ENCODE assay signal across 8 cellular contexts in genomic region chr2:85326946-85327756, GRCh38. TPM values are rescaled to one million over a fixed set of nuclear protein-coding genes. Genes with fewer than 3 reads are reported as not detected.
DNase-seq lines count a peak whose midpoint lies in the region; ATAC-seq, FAIRE-seq and TF ChIP-seq lines count a peak whose summit lies in the region.

No MANE protein-coding gene starts in this region.

- TF ChIP-seq CTCF in H9 (conservative IDR thresholded peaks at IDR 0.05), result no peak
- no peak for TF ChIP-seq CTCF in upper lobe of right lung (IDR thresholded peaks at IDR 0.05)

- H3K4me1 Mint-ChIP-seq in H9, result peaks cover 35 to 44% of the 10 kb centered on the region in 2 experiments

- H3K4me2 ChIP-seq in H9 (ENCODE audit: insufficient read depth, insufficient read length, low read length), result peak overlapping the region; percentile 92

- DNase-seq in Daoy (ENCODE audit: low read depth) (peak; percentile 49), H9 (peak; percentile 41), NCI-H2227 (lab: John Stamatoyannopoulos, UW; ENCODE audit: unreplicated experiment) (peak; percentile 72), activated T-cell treated with anti-CD3 and anti-CD28 coated beads for 48 hours (ENCODE audit: low read depth) (peak; percentile 37), fibroblast of gingiva (ENCODE audit: low read depth) (peak; percentile 42), upper lobe of right lung (peak; percentile 76), frontal cortex (ENCODE audit: low spot score in 2 of 2) (no peak)

- H3K36me3 Mint-ChIP-seq in H9 (ENCODE audit: insufficient read depth in 1 of 3, low read depth in 3 of 3), result peaks cover 22 to 49% (median 43%) of the 10 kb centered on the region in 3 experiments; a peak in 6 of 7 replicates

- H3K4me3 ChIP-seq in neuron (ENCODE audit: low read length), result peak overlapping the region; percentile 62
- peak overlapping the region; percentile 75 for H3K4me3 ChIP-seq in upper lobe of right lung

- FAIRE-seq in frontal cortex (lab: Jason Lieb, UNC), result no peak

- H3K27ac ChIP-seq in H9 (ENCODE audit: insufficient read length, low read depth, low read length) (no peak overlapping the region), upper lobe of right lung (peak overlapping the region; percentile 98)

- peak overlapping the region; percentile 80 for H3K9ac ChIP-seq in H9 (ENCODE audit: extremely low read depth, insufficient read length, low read length)

- intact Hi-C loops in upper lobe of right lung (cut with DNase I), result no loop called here

- no peak overlapping the region for H4K91ac ChIP-seq in H9 (ENCODE audit: insufficient read length, low read depth, low read length)

- H3K56ac ChIP-seq in H9 (ENCODE audit: insufficient read length, low read depth, low read length), result no peak overlapping the region

- H2BK15ac ChIP-seq in H9 (ENCODE audit: low read depth, low read length), result no peak overlapping the region

- no peaks in the 10 kb centered on the region for H3K9me3 ChIP-seq in H9 (ENCODE audit: control insufficient read depth, low read depth, low read length)
- no peaks in the 10 kb centered on the region for H3K9me3 ChIP-seq in neuron (ENCODE audit: low read length)
- H3K9me3 ChIP-seq in upper lobe of right lung, result no peaks in the 10 kb centered on the region

- H2BK5ac ChIP-seq in H9 (ENCODE audit: insufficient read length, low read length), result no peak overlapping the region

- peaks cover 8% of the 10 kb centered on the region; the same call in 1 of the 2 replicates for H3K79me2 ChIP-seq in H9 (ENCODE audit: insufficient read depth, low read length)

- no peak overlapping the region for H2BK20ac ChIP-seq in H9 (ENCODE audit: low read depth, low read length, poor library complexity, severe bottlenecking)

- H3K36me3 ChIP-seq in neuron (ENCODE audit: insufficient read depth, low read length) (peaks cover 37% of the 10 kb centered on the region), upper lobe of right lung (peaks cover 34% of the 10 kb centered on the region)

- H3K27me3 ChIP-seq in H9 (ENCODE audit: insufficient read depth, low read length) (no peaks in the 10 kb centered on the region), neuron (ENCODE audit: insufficient read depth, low read length) (no peaks in the 10 kb centered on the region), upper lobe of right lung (no peaks in the 10 kb centered on the region)

- WGBS in H9 (ENCODE audit: extremely low coverage, insufficient read length, low lambda C conversion rate), result no CpG with 5 or more reads among the region's 47 CpGs

- peak overlapping the region; percentile 67 to 100 (median 100); a peak in 6 of 7 replicates for H3K27ac Mint-ChIP-seq in H9

- H3K4me1 ChIP-seq in H9 (ENCODE audit: insufficient read depth, low read length) (no peaks in the 10 kb centered on the region; the same call in 1 of the 2 replicates), neuron (ENCODE audit: insufficient read depth, low read length) (peaks cover 28% of the 10 kb centered on the region), upper lobe of right lung (peaks cover 38% of the 10 kb centered on the region)

- H3K14ac ChIP-seq in H9 (ENCODE audit: insufficient read depth, low read length), result peak overlapping the region; percentile 68

- no peak overlapping the region for H3K4ac ChIP-seq in H9 (ENCODE audit: low read depth, low read length)

- H3K18ac ChIP-seq in H9 (ENCODE audit: insufficient read length, low read depth, low read length), result no peak overlapping the region

- H2BK12ac ChIP-seq in H9 (ENCODE audit: insufficient read length, low read depth, low read length), result no peak overlapping the region

- no peak overlapping the region for H3T11ph ChIP-seq in H9 (ENCODE audit: low read length)

- H2AK5ac ChIP-seq in H9 (ENCODE audit: insufficient read length, low read length), result no peak overlapping the region

- peaks cover 18% of the 10 kb centered on the region for H3K23me2 ChIP-seq in H9 (ENCODE audit: insufficient read length, low read depth, low read length, poor library complexity, severe bottlenecking)

- H3K4me3 Mint-ChIP-seq in H9, result peak overlapping the region; percentile 90 to 93

- H4K20me1 ChIP-seq in H9 (ENCODE audit: control insufficient read depth, insufficient read depth, insufficient read length), result no peaks in the 10 kb centered on the region

- no peak overlapping the region for H4K8ac ChIP-seq in H9 (replicated peaks; ENCODE audit: insufficient read length, low read depth, low read length)

- H3K79me1 ChIP-seq in H9 (ENCODE audit: insufficient read depth, low read depth, low read length, poor library complexity, severe bottlenecking), result peaks cover 16% of the 10 kb centered on the region

- H4K5ac ChIP-seq in H9 (ENCODE audit: insufficient read length, low read depth, low read length), result no peak overlapping the region

- H2AFZ ChIP-seq in H9 (ENCODE audit: low read length) (no peak overlapping the region), neuron (ENCODE audit: low read depth, low read length) (peak overlapping the region; percentile 4)

- H3K9me3 Mint-ChIP-seq in H9, result no peaks in the 10 kb centered on the region; a peak in 1 of 5 replicates

- ATAC-seq in upper lobe of right lung, result peak; percentile 43

- no peaks in the 10 kb centered on the region; the same call in 1 of the 2 replicates for H3K27me3 Mint-ChIP-seq in H9 (ENCODE audit: low read depth)

- H2BK120ac ChIP-seq in H9 (ENCODE audit: low read depth, low read length, poor library complexity, severe bottlenecking), result no peak overlapping the region

- no peak overlapping the region for H3K23ac ChIP-seq in H9 (ENCODE audit: insufficient read length, low read depth, low read length)

RNA-seq across cellular contexts. Expression of gene TGOLN2, which starts 0.6 kb away (rescaled TPM):
- 43.7 and 55.3 TPM in 2 replicates for total RNA-seq in Daoy (2014; rRNA removed; shearing (Covaris generic))
- total RNA-seq in H9 (2021) (47.7 and 47.8 TPM in 2 replicates), upper lobe of right lung (156 TPM), frontal cortex (30.6 TPM)

RNA-seq across cellular contexts. Expression of gene RETSAT, which starts 27.2 kb away (rescaled TPM):
- total RNA-seq in Daoy (2014; rRNA removed; shearing (Covaris generic)), result 11.4 and 18.8 TPM in 2 replicates
- total RNA-seq in H9 (2021), result 14.7 and 16.7 TPM in 2 replicates
- 58.1 TPM for total RNA-seq in upper lobe of right lung
- total RNA-seq in frontal cortex, result 11.8 TPM

RNA-seq across cellular contexts. Expression of gene ELMOD3, which starts 27.4 kb away (rescaled TPM):
- total RNA-seq in Daoy (2014; rRNA removed; shearing (Covaris generic)), result 7.5 and 8.5 TPM in 2 replicates
- total RNA-seq in H9 (2021) (7.4 and 7.6 TPM in 2 replicates), upper lobe of right lung (22.0 TPM), frontal cortex (17.1 TPM)

Comparison
In these comparisons a context has a peak if more than half of its experiments do, and no peak if none do; other contexts are left out.
1. DNase-seq: peak in Daoy (single experiment), H9 (single experiment), NCI-H2227 (single experiment), activated T-cell treated with anti-CD3 and anti-CD28 coated beads for 48 hours (single experiment), fibroblast of gingiva (single experiment) and upper lobe of right lung (single experiment); none in frontal cortex (0 of 2).